25 cellular contexts compared by ENCODE assay signal in the genomic region with DNA sequence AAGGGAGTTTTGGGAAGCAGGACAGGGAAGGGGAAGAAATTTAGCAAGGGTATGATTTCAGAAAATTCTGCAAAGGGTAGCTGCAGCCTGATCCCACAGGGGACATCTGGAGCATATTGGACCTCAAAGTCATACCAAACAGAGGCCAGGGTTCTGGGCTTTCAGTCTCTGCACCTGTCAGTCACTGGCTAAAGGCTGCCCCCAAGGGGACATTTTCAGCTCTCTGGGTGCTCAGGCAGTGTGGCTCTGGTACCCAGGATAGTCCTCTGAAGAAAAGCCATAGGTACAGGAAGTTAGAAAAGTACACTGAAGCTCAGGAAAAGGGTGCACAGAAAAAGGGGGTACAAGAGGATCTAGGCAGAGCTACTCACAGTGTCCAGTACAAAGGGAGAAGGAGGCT.
"Had no signal": no experiment of that assay in that cellular context is flagged by ENCODE, and none has a peak within 500 bp of the region (broad histone marks: within the 10 kb centered on the region; RNA-seq: fewer than 3 reads in every experiment).

No MANE protein-coding gene starts in this region.

- H3K36me3 Mint-ChIP-seq: natural killer cell treated with Interleukin-12 subunit alpha and Interleukin-12 subunit beta and Interleukin-15 and Interleukin-18, amount 100 ng/mL, for 72 hours; stimulated activated effector memory CD8-positive, alpha-beta T cell treated with anti-CD3 and anti-CD28 coated beads, Interleukin-12 subunit alpha, Interleukin-12 subunit beta, amount 100 ng/mL, for 72 hours had no signal

- ATAC-seq: esophagus mucosa; gastrocnemius medialis; heart right ventricle; natural killer cell treated with Interleukin-12 subunit alpha and Interleukin-12 subunit beta and Interleukin-15 and Interleukin-18, amount 100 ng/mL, for 72 hours; pancreas; right cardiac atrium; stimulated activated effector memory CD8-positive, alpha-beta T cell treated with anti-CD3 and anti-CD28 coated beads, Interleukin-12 subunit alpha, Interleukin-12 subunit beta, amount 100 ng/mL, for 72 hours; stimulated activated naive CD8-positive, alpha-beta T cell treated with anti-CD3 and anti-CD28 coated beads, Interleukin-15, Interleukin-2, amounts not matched to agents 100 U/mL and 50 U/mL, for 24 hours had no signal

- FAIRE-seq: endometrium, keratinocyte, pancreas had no signal

- H3K27ac ChIP-seq: coronary artery, gastrocnemius medialis, heart right ventricle, left ventricle myocardium inferior, pancreas, tibial artery, upper lobe of left lung, uterus had no signal

- H3K4me2 ChIP-seq: smooth muscle cell had no signal

- H3K4me3 ChIP-seq: coronary artery, gastrocnemius medialis, heart right ventricle, left ventricle myocardium inferior, lung, pancreas, smooth muscle cell, tibial artery, upper lobe of left lung, uterus had no signal

- H3K9me3 ChIP-seq: gastrocnemius medialis, left ventricle myocardium inferior, pancreas, tibial artery, upper lobe of left lung, uterus had no signal

- DNase-seq: effector CD8-positive, alpha-beta T cell; gastrocnemius medialis; heart right ventricle; hypothalamus; left ventricle myocardium inferior; mesenchymal stem cell; midbrain; occipital lobe; pancreas; right cardiac atrium; stimulated activated CD4-positive, alpha-beta T cell treated with anti-CD3 and anti-CD28 coated beads, Interleukin-4, amount 100 ng/mL, for 1 hour; stimulated activated CD8-positive, alpha-beta memory T cell treated with anti-CD3 and anti-CD28 coated beads, Interleukin-4, amount 100 ng/mL, for 48 hours; stimulated activated naive CD8-positive, alpha-beta T cell treated with anti-CD3 and anti-CD28 coated beads, Interleukin-15, Interleukin-2, amounts not matched to agents 100 U/mL and 50 U/mL, for 24 hours; tibial artery; upper lobe of left lung; uterus had no signal

- H3K4me1 Mint-ChIP-seq: stimulated activated effector memory CD8-positive, alpha-beta T cell treated with anti-CD3 and anti-CD28 coated beads, Interleukin-12 subunit alpha, Interleukin-12 subunit beta, amount 100 ng/mL, for 72 hours had no signal

- H3K27ac Mint-ChIP-seq: natural killer cell treated with Interleukin-12 subunit alpha and Interleukin-12 subunit beta and Interleukin-15 and Interleukin-18, amount 100 ng/mL, for 72 hours; progenitor cell of endocrine pancreas; stimulated activated effector memory CD8-positive, alpha-beta T cell treated with anti-CD3 and anti-CD28 coated beads, Interleukin-12 subunit alpha, Interleukin-12 subunit beta, amount 100 ng/mL, for 72 hours had no signal

- H3K36me3 ChIP-seq: gastrocnemius medialis, heart right ventricle, left ventricle myocardium inferior, pancreas, tibial artery, upper lobe of left lung, uterus had no signal

- H3K27me3 ChIP-seq: gastrocnemius medialis, pancreas, upper lobe of left lung, uterus had no signal

- H3K9me3 Mint-ChIP-seq: natural killer cell treated with Interleukin-12 subunit alpha and Interleukin-12 subunit beta and Interleukin-15 and Interleukin-18, amount 100 ng/mL, for 72 hours; stimulated activated effector memory CD8-positive, alpha-beta T cell treated with anti-CD3 and anti-CD28 coated beads, Interleukin-12 subunit alpha, Interleukin-12 subunit beta, amount 100 ng/mL, for 72 hours had no signal

- H3K4me3 Mint-ChIP-seq: natural killer cell treated with Interleukin-12 subunit alpha and Interleukin-12 subunit beta and Interleukin-15 and Interleukin-18, amount 100 ng/mL, for 72 hours; stimulated activated effector memory CD8-positive, alpha-beta T cell treated with anti-CD3 and anti-CD28 coated beads, Interleukin-12 subunit alpha, Interleukin-12 subunit beta, amount 100 ng/mL, for 72 hours had no signal

- H3K4me1 ChIP-seq: gastrocnemius medialis, heart right ventricle, left ventricle myocardium inferior, pancreas, tibial artery, upper lobe of left lung, uterus had no signal
